Comparison of ENCODE assay signal across 1 cellular context in genomic region chr12:49131051-49131972, GRCh38.
TF ChIP-seq lines count a peak whose summit lies in the region.

Gene TUBA1B (minus strand): TSS chr12:49131395. CDS start chr12:49131300, 95 bp downstream.

TF ChIP-seq in K562, 482 proteins besides CTCF, POLR2A, EP300 and RAD21 (continued from another document and continues in another):
- TF ChIP-seq, protein P1, sequence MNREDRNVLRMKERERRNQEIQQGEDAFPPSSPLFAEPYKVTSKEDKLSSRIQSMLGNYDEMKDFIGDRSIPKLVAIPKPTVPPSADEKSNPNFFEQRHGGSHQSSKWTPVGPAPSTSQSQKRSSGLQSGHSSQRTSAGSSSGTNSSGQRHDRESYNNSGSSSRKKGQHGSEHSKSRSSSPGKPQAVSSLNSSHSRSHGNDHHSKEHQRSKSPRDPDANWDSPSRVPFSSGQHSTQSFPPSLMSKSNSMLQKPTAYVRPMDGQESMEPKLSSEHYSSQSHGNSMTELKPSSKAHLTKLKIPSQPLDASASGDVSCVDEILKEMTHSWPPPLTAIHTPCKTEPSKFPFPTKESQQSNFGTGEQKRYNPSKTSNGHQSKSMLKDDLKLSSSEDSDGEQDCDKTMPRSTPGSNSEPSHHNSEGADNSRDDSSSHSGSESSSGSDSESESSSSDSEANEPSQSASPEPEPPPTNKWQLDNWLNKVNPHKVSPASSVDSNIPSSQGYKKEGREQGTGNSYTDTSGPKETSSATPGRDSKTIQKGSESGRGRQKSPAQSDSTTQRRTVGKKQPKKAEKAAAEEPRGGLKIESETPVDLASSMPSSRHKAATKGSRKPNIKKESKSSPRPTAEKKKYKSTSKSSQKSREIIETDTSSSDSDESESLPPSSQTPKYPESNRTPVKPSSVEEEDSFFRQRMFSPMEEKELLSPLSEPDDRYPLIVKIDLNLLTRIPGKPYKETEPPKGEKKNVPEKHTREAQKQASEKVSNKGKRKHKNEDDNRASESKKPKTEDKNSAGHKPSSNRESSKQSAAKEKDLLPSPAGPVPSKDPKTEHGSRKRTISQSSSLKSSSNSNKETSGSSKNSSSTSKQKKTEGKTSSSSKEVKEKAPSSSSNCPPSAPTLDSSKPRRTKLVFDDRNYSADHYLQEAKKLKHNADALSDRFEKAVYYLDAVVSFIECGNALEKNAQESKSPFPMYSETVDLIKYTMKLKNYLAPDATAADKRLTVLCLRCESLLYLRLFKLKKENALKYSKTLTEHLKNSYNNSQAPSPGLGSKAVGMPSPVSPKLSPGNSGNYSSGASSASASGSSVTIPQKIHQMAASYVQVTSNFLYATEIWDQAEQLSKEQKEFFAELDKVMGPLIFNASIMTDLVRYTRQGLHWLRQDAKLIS (CRISPR knock-in tag; IDR thresholded peaks at IDR 0.05), result peak; percentile 58; the same call in 1 of the 2 replicates
- TF ChIP-seq HNRNPL (IDR thresholded peaks at IDR 0.05; ENCODE audit: low read depth, low read length) (peak; percentile 49; the same call in 1 of the 2 replicates), PHF20 (IDR thresholded peaks at IDR 0.05; ENCODE audit: partially characterized antibody) (no peak), KLF6 (CRISPR knock-in tag; IDR thresholded peaks at IDR 0.05; ENCODE audit: borderline replicate concordance) (peak; percentile 49; the same call in 1 of the 2 replicates), GATAD2B (IDR thresholded peaks at IDR 0.05; ENCODE audit: borderline replicate concordance) (peak; percentile 91), MAFG (tag; conservative IDR thresholded peaks at IDR 0.05) (no peak), ZNF699 (CRISPR knock-in tag; IDR thresholded peaks at IDR 0.05; ENCODE audit: insufficient replicate concordance) (no peak), ZNF280A (IDR thresholded peaks at IDR 0.05; ENCODE audit: low read depth, partially characterized antibody) (no peak), FUS (optimal IDR thresholded peaks at IDR 0.05; ENCODE audit: low read depth, low read length) (no peak), ZNF57 (CRISPR knock-in tag; IDR thresholded peaks at IDR 0.05) (no peak), BRD9 (IDR thresholded peaks at IDR 0.05; ENCODE audit: low read depth, partially characterized antibody) (peak; percentile 55), CREB1 (IDR thresholded peaks at IDR 0.05) (peak; percentile 10), CREB1 (CRISPR knock-in tag; IDR thresholded peaks at IDR 0.05) (no peak), ZNF449 (CRISPR knock-in tag; IDR thresholded peaks at IDR 0.05) (no peak), CGGBP1 (CRISPR knock-in tag; IDR thresholded peaks at IDR 0.05) (peak; percentile 89), ESRRA (IDR thresholded peaks at IDR 0.05; ENCODE audit: borderline replicate concordance, low read depth) (no peak; the same call in 1 of the 2 replicates), ZNF217 (CRISPR knock-in tag; IDR thresholded peaks at IDR 0.05) (no peak), SMARCB1 (IDR thresholded peaks at IDR 0.05; ENCODE audit: insufficient read length, low read depth) (no peak), HCFC1 (IDR thresholded peaks at IDR 0.05; ENCODE audit: low read depth, low read length) (peak; percentile 36; the same call in 1 of the 2 replicates), ZBTB34 (CRISPR knock-in tag; IDR thresholded peaks at IDR 0.05) (no peak), PML (IDR thresholded peaks at IDR 0.05; ENCODE audit: low read length) (peak; percentile 97), ZNF224 (CRISPR knock-in tag; IDR thresholded peaks at IDR 0.05) (0 out of 2 replicates have a peak, but pooled peaks have one; percentile 2), LCOR (CRISPR knock-in tag; IDR thresholded peaks at IDR 0.05) (no peak), SREBF1 (IDR thresholded peaks at IDR 0.05; ENCODE audit: borderline replicate concordance, low read depth, low read length) (no peak), ZNF277 (CRISPR knock-in tag; IDR thresholded peaks at IDR 0.05; ENCODE audit: borderline replicate concordance) (no peak), ZC3H8 (IDR thresholded peaks at IDR 0.05) (no peak), CC2D1A (IDR thresholded peaks at IDR 0.05) (no peak), ZNF766 (CRISPR knock-in tag; conservative IDR thresholded peaks at IDR 0.05) (no peak), ZKSCAN3 (CRISPR knock-in tag; IDR thresholded peaks at IDR 0.05) (no peak), KLF13 (tag; IDR thresholded peaks at IDR 0.05; ENCODE audit: borderline replicate concordance, low read depth) (no peak), ETV5 (CRISPR knock-in tag; IDR thresholded peaks at IDR 0.05; ENCODE audit: low read depth) (no peak), ZFP30 (CRISPR knock-in tag; IDR thresholded peaks at IDR 0.05; ENCODE audit: borderline replicate concordance) (no peak), SRSF9 (IDR thresholded peaks at IDR 0.05; ENCODE audit: borderline replicate concordance, low read depth, low read length) (no peak), SMAD4 (CRISPR knock-in tag; conservative IDR thresholded peaks at IDR 0.05) (peak; percentile 66; the same call in 1 of the 2 replicates), POLR2G (IDR thresholded peaks at IDR 0.05; ENCODE audit: low read depth, low read length) (peak; percentile 98), ZBTB43 (CRISPR knock-in tag; IDR thresholded peaks at IDR 0.05) (no peak), NFATC3 (IDR thresholded peaks at IDR 0.05) (no peak), ZNF140 (CRISPR knock-in tag; IDR thresholded peaks at IDR 0.05) (no peak), ETS1 (conservative IDR thresholded peaks at IDR 0.05; ENCODE audit: control insufficient read depth, low read depth, low read length) (0 out of 2 replicates have a peak, but pooled peaks have one; percentile 15), RBBP5 (IDR thresholded peaks at IDR 0.05; ENCODE audit: borderline replicate concordance, insufficient read depth, low read length, poor library complexity, severe bottlenecking) (peak; percentile 30)
- TF ChIP-seq, protein P2, sequence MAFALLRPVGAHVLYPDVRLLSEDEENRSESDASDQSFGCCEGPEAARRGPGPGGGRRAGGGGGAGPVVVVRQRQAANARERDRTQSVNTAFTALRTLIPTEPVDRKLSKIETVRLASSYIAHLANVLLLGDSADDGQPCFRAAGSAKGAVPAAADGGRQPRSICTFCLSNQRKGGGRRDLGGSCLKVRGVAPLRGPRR (CRISPR knock-in tag; IDR thresholded peaks at IDR 0.05), result no peak
- TF ChIP-seq, protein P3, sequence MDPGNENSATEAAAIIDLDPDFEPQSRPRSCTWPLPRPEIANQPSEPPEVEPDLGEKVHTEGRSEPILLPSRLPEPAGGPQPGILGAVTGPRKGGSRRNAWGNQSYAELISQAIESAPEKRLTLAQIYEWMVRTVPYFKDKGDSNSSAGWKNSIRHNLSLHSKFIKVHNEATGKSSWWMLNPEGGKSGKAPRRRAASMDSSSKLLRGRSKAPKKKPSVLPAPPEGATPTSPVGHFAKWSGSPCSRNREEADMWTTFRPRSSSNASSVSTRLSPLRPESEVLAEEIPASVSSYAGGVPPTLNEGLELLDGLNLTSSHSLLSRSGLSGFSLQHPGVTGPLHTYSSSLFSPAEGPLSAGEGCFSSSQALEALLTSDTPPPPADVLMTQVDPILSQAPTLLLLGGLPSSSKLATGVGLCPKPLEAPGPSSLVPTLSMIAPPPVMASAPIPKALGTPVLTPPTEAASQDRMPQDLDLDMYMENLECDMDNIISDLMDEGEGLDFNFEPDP (CRISPR knock-in tag; IDR thresholded peaks at IDR 0.05), result peak; percentile 79
- TF ChIP-seq, protein P4, sequence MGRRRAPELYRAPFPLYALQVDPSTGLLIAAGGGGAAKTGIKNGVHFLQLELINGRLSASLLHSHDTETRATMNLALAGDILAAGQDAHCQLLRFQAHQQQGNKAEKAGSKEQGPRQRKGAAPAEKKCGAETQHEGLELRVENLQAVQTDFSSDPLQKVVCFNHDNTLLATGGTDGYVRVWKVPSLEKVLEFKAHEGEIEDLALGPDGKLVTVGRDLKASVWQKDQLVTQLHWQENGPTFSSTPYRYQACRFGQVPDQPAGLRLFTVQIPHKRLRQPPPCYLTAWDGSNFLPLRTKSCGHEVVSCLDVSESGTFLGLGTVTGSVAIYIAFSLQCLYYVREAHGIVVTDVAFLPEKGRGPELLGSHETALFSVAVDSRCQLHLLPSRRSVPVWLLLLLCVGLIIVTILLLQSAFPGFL (CRISPR knock-in tag; IDR thresholded peaks at IDR 0.05), result no peak
- TF ChIP-seq, protein P5, sequence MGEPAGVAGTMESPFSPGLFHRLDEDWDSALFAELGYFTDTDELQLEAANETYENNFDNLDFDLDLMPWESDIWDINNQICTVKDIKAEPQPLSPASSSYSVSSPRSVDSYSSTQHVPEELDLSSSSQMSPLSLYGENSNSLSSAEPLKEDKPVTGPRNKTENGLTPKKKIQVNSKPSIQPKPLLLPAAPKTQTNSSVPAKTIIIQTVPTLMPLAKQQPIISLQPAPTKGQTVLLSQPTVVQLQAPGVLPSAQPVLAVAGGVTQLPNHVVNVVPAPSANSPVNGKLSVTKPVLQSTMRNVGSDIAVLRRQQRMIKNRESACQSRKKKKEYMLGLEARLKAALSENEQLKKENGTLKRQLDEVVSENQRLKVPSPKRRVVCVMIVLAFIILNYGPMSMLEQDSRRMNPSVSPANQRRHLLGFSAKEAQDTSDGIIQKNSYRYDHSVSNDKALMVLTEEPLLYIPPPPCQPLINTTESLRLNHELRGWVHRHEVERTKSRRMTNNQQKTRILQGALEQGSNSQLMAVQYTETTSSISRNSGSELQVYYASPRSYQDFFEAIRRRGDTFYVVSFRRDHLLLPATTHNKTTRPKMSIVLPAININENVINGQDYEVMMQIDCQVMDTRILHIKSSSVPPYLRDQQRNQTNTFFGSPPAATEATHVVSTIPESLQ (CRISPR knock-in tag; IDR thresholded peaks at IDR 0.05), result no peak
